Comparison of ENCODE assay signal across 1 cellular context in genomic region chr20:32792316-32792715, GRCh38.
A peak's percentile ranks its signal among the peaks of the same experiment; 100 is the strongest.
TF ChIP-seq lines count a peak whose summit lies in the region.

No MANE protein-coding gene starts in this region.

TF ChIP-seq in HepG2, 621 proteins besides CTCF, POLR2A, EP300 and RAD21:
- peak; percentile 86 for TF ChIP-seq XRCC5 (optimal IDR thresholded peaks at IDR 0.05; ENCODE audit: low read length)
- TF ChIP-seq ARID2 (CRISPR knock-in tag; IDR thresholded peaks at IDR 0.05; ENCODE audit: borderline replicate concordance), result peak; percentile 46; the same call in 1 of the 2 replicates
- peak; percentile 66; the same call in 1 of the 2 replicates for TF ChIP-seq SNAPC2 (CRISPR knock-in tag; IDR thresholded peaks at IDR 0.05)
- peak; percentile 53; the same call in 1 of the 2 replicates for TF ChIP-seq PATZ1 (CRISPR knock-in tag; IDR thresholded peaks at IDR 0.05)
- no peak for TF ChIP-seq RARG (CRISPR knock-in tag; IDR thresholded peaks at IDR 0.05; ENCODE audit: low read depth)
- TF ChIP-seq ZNF687 (CRISPR knock-in tag; IDR thresholded peaks at IDR 0.05), result peak; percentile 20; the same call in 1 of the 2 replicates
- TF ChIP-seq ZMAT3 (CRISPR knock-in tag; conservative IDR thresholded peaks at IDR 0.05), result no peak
- no peak for TF ChIP-seq TP53 (CRISPR knock-in tag; conservative IDR thresholded peaks at IDR 0.05)
- 0 out of 2 replicates have a peak, but pooled peaks have one; percentile 29 for TF ChIP-seq ZNF281 (CRISPR knock-in tag; IDR thresholded peaks at IDR 0.05; ENCODE audit: borderline replicate concordance)
- TF ChIP-seq ZNF234 (CRISPR knock-in tag; conservative IDR thresholded peaks at IDR 0.05), result no peak
- 0 out of 2 replicates have a peak, but pooled peaks have one; percentile 25 for TF ChIP-seq ZBTB34 (CRISPR knock-in tag; IDR thresholded peaks at IDR 0.05)
- TF ChIP-seq TFAP4 (IDR thresholded peaks at IDR 0.05; ENCODE audit: borderline replicate concordance, low read depth), result peak; percentile 32; the same call in 1 of the 2 replicates
- 0 out of 2 replicates have a peak, but pooled peaks have one; percentile 50 for TF ChIP-seq ZNF280B (CRISPR knock-in tag; IDR thresholded peaks at IDR 0.05; ENCODE audit: borderline replicate concordance)
- 0 out of 2 replicates have a peak, but pooled peaks have one; percentile 22 for TF ChIP-seq SAP130 (CRISPR knock-in tag; IDR thresholded peaks at IDR 0.05; ENCODE audit: low read depth)
